Comparison of ENCODE assay signal across 8 cellular contexts in genomic region chr13:30679483-30680330, GRCh38. TPM values are rescaled to one million over a fixed set of nuclear protein-coding genes. Genes with fewer than 3 reads are reported as not detected.
DNase-seq lines count a peak whose midpoint lies in the region; ATAC-seq and TF ChIP-seq lines count a peak whose summit lies in the region.

No MANE protein-coding gene starts in this region.

- peak; percentile 66 for ATAC-seq in GM19438 (IDR thresholded peaks at IDR 0.05; ENCODE audit: low read depth, unreplicated experiment)

- H3K36me3 ChIP-seq in prostate gland, result no peaks in the 10 kb centered on the region

- no peaks in the 10 kb centered on the region for H3K4me1 ChIP-seq in prostate gland (replicated peaks)

- DNase-seq in NB4 (ENCODE audit: low read depth) (peak; percentile 57), foreskin fibroblast (peak in 1 of 2 donors; percentile 55), prostate gland (ENCODE audit: low spot score) (no peak), DMS79 treated with DMSO at 0.1 percent for 48 hours (lab: John Stamatoyannopoulos, UW) (no peak), NCI-H2029 (lab: John Stamatoyannopoulos, UW) (no peak)
- peak; percentile 48 for DNase-seq in activated CD4-positive, alpha-beta memory T cell treated with anti-CD3 and anti-CD28 coated beads for 36 hours

- POLR2A ChIA-PET in activated CD4-positive, alpha-beta memory T cell treated with anti-CD3 and anti-CD28 coated beads for 36 hours (lab: Charles Lee), result no interaction called here

- H3K27me3 ChIP-seq in prostate gland (replicated peaks; ENCODE audit: insufficient read depth), result no peaks in the 10 kb centered on the region

- H3K27ac ChIP-seq in C4-2B, result no peak overlapping the region
- no peak overlapping the region for H3K27ac ChIP-seq in prostate gland

- no peak for TF ChIP-seq POLR2A in NB4 (IDR thresholded peaks at IDR 0.05; ENCODE audit: extremely low read depth, insufficient read length)
- no peak for TF ChIP-seq POLR2A in prostate gland (IDR thresholded peaks at IDR 0.05)

- peaks cover 2% of the 10 kb centered on the region for H3K9me3 Mint-ChIP-seq in activated CD4-positive, alpha-beta memory T cell treated with anti-CD3 and anti-CD28 coated beads for 36 hours

- CTCF ChIA-PET in activated CD4-positive, alpha-beta memory T cell treated with anti-CD3 and anti-CD28 coated beads for 36 hours (lab: Charles Lee), result interaction anchor here (0.9 kb wide), 1 partner anchor 124 kb away, joined by 4 read pairs; no protein-coding TSS in a partner anchor

- peak overlapping the region; percentile 6 for H3K27ac Mint-ChIP-seq in activated CD4-positive, alpha-beta memory T cell treated with anti-CD3 and anti-CD28 coated beads for 36 hours

- H3K4me3 ChIP-seq in NB4 (ENCODE audit: low read depth, low read length) (no peak overlapping the region), foreskin fibroblast (ENCODE audit: low read depth in 1 of 2, low read length in 2 of 2) (no peak overlapping the region), prostate gland (no peak overlapping the region)

- H3K36me3 Mint-ChIP-seq in activated CD4-positive, alpha-beta memory T cell treated with anti-CD3 and anti-CD28 coated beads for 36 hours, result peaks cover 3% of the 10 kb centered on the region

- intact Hi-C loops in activated CD4-positive, alpha-beta memory T cell treated with anti-CD3 and anti-CD28 coated beads for 36 hours (cut with micrococcal nuclease), result loop anchor here (1.0 kb wide), 2 partner anchors 124 to 186 kb away; no protein-coding TSS in a partner anchor
- intact Hi-C loops in prostate gland (cut with DNase I), result loop anchor here (5.0 to 10.0 kb wide), 5 partner anchors 63 to 545 kb away; no protein-coding TSS in a partner anchor

- H3K9me3 ChIP-seq in prostate gland, result no peaks in the 10 kb centered on the region

- TF ChIP-seq CTCF in C4-2B (conservative IDR thresholded peaks at IDR 0.05) (peak; percentile 78), NB4 (IDR thresholded peaks at IDR 0.05; ENCODE audit: low read depth, low read length) (peak; percentile 66), foreskin fibroblast (IDR thresholded peaks at IDR 0.05; ENCODE audit: low read depth, low read length) (peak; percentile 61), prostate gland (IDR thresholded peaks at IDR 0.05) (peak in 3 of 4 experiments; percentile 9 to 57 (median 52))

- peaks cover 9% of the 10 kb centered on the region for H3K4me1 Mint-ChIP-seq in activated CD4-positive, alpha-beta memory T cell treated with anti-CD3 and anti-CD28 coated beads for 36 hours (ENCODE audit: low read depth)

- peaks cover 2% of the 10 kb centered on the region for H3K27me3 Mint-ChIP-seq in activated CD4-positive, alpha-beta memory T cell treated with anti-CD3 and anti-CD28 coated beads for 36 hours

- H3K4me3 Mint-ChIP-seq in activated CD4-positive, alpha-beta memory T cell treated with anti-CD3 and anti-CD28 coated beads for 36 hours, result no peak overlapping the region

- WGBS in prostate gland, result 46% methylated on average over 9 of the region's 9 CpGs

RNA-seq across cellular contexts. Expression of gene ALOX5AP, which starts 55.6 kb away (rescaled TPM):
- 10 to 100 TPM; 31.8 to 33.8 TPM for total RNA-seq in activated CD4-positive, alpha-beta memory T cell treated with anti-CD3 and anti-CD28 coated beads for 36 hours
- total RNA-seq in prostate gland, result 10 to 100 TPM in 1 of 2 donors, 1 to 10 TPM in 1; 7.3 to 20.6 TPM

Comparison
In these comparisons a context has a peak if more than half of its experiments do, and no peak if none do; other contexts are left out.
1. DNase-seq: peak in NB4 (single experiment) and activated CD4-positive, alpha-beta memory T cell treated with anti-CD3 and anti-CD28 coated beads for 36 hours (single experiment); none in prostate gland (single experiment), DMS79 treated with DMSO at 0.1 percent for 48 hours (single experiment) and NCI-H2029 (single experiment).
2. Peak in every context shown above with its lines, with median percentiles within 50 percentile points of each other: CTCF ChIP-seq.